Comparison of ENCODE assay signal across 12 cellular contexts in genomic region chr2:203909946-203910476, GRCh38. TPM values are rescaled to one million over a fixed set of nuclear protein-coding genes. Genes with fewer than 3 reads are reported as not detected.
A peak's percentile ranks its signal among the peaks of the same experiment; 100 is the strongest.
DNase-seq lines count a peak whose midpoint lies in the region; ATAC-seq and TF ChIP-seq lines count a peak whose summit lies in the region.
"Had no signal": no experiment of that assay in that cellular context is flagged by ENCODE, and none has a peak within 500 bp of the region (broad histone marks: within the 10 kb centered on the region; RNA-seq: fewer than 3 reads in every experiment).

No MANE protein-coding gene starts in this region.

- TF ChIP-seq CTCF in fibroblast of mammary gland (conservative IDR thresholded peaks at IDR 0.05; ENCODE audit: control insufficient read depth, insufficient read depth, low read depth, low read length) (no peak), GM10266 (IDR thresholded peaks at IDR 0.05; ENCODE audit: control insufficient read depth, insufficient read depth, low read depth, missing control alignments) (no peak)

- ATAC-seq in HG02759 (IDR thresholded peaks at IDR 0.05; ENCODE audit: unreplicated experiment) (no peak), GM18519 (IDR thresholded peaks at IDR 0.05; ENCODE audit: low FRiP score, unreplicated experiment) (no peak)

- H3K9me3 Mint-ChIP-seq in activated CD4-positive, alpha-beta T cell treated with anti-CD3 and anti-CD28 coated beads, Interleukin-2, amount 10 ng/mL, durations not matched to agents 7 days and 5 days: peaks cover 4% of the 10 kb centered on the region
- H3K9me3 Mint-ChIP-seq: naive thymus-derived CD8-positive, alpha-beta T cell; type B pancreatic cell had no signal

- H3K9ac ChIP-seq in skeletal muscle satellite cell (ENCODE audit: low read depth, low read length): peak overlapping the region; percentile 72

- H3K4me1 Mint-ChIP-seq in activated CD4-positive, alpha-beta T cell treated with anti-CD3 and anti-CD28 coated beads, Interleukin-2, amount 10 ng/mL, durations not matched to agents 7 days and 5 days: peaks cover 32% of the 10 kb centered on the region

- no peak overlapping the region for H3K4me3 Mint-ChIP-seq in activated CD4-positive, alpha-beta T cell treated with anti-CD3 and anti-CD28 coated beads, Interleukin-2, amount 10 ng/mL, durations not matched to agents 7 days and 5 days
- H3K4me3 Mint-ChIP-seq: type B pancreatic cell had no signal

- peak overlapping the region; percentile 88 for H3K4me2 ChIP-seq in skeletal muscle satellite cell (ENCODE audit: low read length)

- H3K9me3 ChIP-seq in skeletal muscle satellite cell (replicated peaks; ENCODE audit: low read length): no peaks in the 10 kb centered on the region

- no peaks in the 10 kb centered on the region for H3K27me3 Mint-ChIP-seq in activated CD4-positive, alpha-beta T cell treated with anti-CD3 and anti-CD28 coated beads, Interleukin-2, amount 10 ng/mL, durations not matched to agents 7 days and 5 days

- peaks cover 10% of the 10 kb centered on the region for H3K4me1 ChIP-seq in skeletal muscle satellite cell (ENCODE audit: control insufficient read depth, insufficient read depth, low read length)

- H3K27me3 ChIP-seq in skeletal muscle satellite cell (ENCODE audit: control insufficient read depth, insufficient read depth, low read length): no peaks in the 10 kb centered on the region

- POLR2A ChIA-PET in activated CD4-positive, alpha-beta T cell treated with anti-CD3 and anti-CD28 coated beads, Interleukin-2, amount 10 ng/mL, durations not matched to agents 7 days and 5 days (lab: Charles Lee): no interaction called here

- H3K36me3 ChIP-seq in skeletal muscle satellite cell (ENCODE audit: insufficient read depth, low read length): no peaks in the 10 kb centered on the region

- CTCF ChIA-PET in activated CD4-positive, alpha-beta T cell treated with anti-CD3 and anti-CD28 coated beads, Interleukin-2, amount 10 ng/mL, durations not matched to agents 7 days and 5 days (lab: Charles Lee): interaction anchor here (0.7 to 2.1 kb wide), 28 partner anchors 8 to 303 kb away, joined by 3 to 13 read pairs (median 4); partner anchors contain the start of gene CTLA4

- H3K4me3 ChIP-seq in fibroblast of mammary gland (ENCODE audit: control insufficient read depth, low read depth, low read length) (peak overlapping the region; percentile 23), skeletal muscle satellite cell (ENCODE audit: low read length) (peak overlapping the region; percentile 3)

- peaks cover 3% of the 10 kb centered on the region for H3K36me3 Mint-ChIP-seq in activated CD4-positive, alpha-beta T cell treated with anti-CD3 and anti-CD28 coated beads, Interleukin-2, amount 10 ng/mL, durations not matched to agents 7 days and 5 days (ENCODE audit: low read depth)
- H3K36me3 Mint-ChIP-seq: naive thymus-derived CD8-positive, alpha-beta T cell; type B pancreatic cell had no signal

- DNase-seq in activated CD4-positive, alpha-beta T cell treated with anti-CD3 and anti-CD28 coated beads, Interleukin-2, amount 10 ng/mL, durations not matched to agents 7 days and 5 days: no peak
- DNase-seq in activated CD4-positive, alpha-beta T cell treated with anti-CD3 and anti-CD28 coated beads for 4 hours: no peak
- DNase-seq in RPMI7951 (ENCODE audit: low read depth): peak; percentile 39
- DNase-seq in fibroblast of mammary gland (ENCODE audit: low read depth): peak; percentile 16
- no peak for DNase-seq in GM10266 (ENCODE audit: extremely low spot score)
- DNase-seq: activated naive CD4-positive, alpha-beta T cell treated with Interleukin-2 at 50 U/mL for 16 hours; effector CD8-positive, alpha-beta T cell had no signal

- H3K27ac Mint-ChIP-seq in activated CD4-positive, alpha-beta T cell treated with anti-CD3 and anti-CD28 coated beads, Interleukin-2, amount 10 ng/mL, durations not matched to agents 7 days and 5 days: peak overlapping the region; percentile 80
- H3K27ac Mint-ChIP-seq: type B pancreatic cell had no signal

RNA-seq across cellular contexts. Expression of gene ICOS, which starts 26.6 kb away (rescaled TPM):
- 10 to 100 TPM; 52.0 to 63.6 TPM for total RNA-seq in activated CD4-positive, alpha-beta T cell treated with anti-CD3 and anti-CD28 coated beads, Interleukin-2, amount 10 ng/mL, durations not matched to agents 7 days and 5 days
- not detected in 2 replicates for total RNA-seq in RPMI7951 (2014; rRNA removed; shearing (Covaris generic))
- not detected in 2 replicates for total RNA-seq in skeletal muscle satellite cell (2012; rRNA removed)

RNA-seq across cellular contexts. Expression of gene CTLA4, which starts 42.4 kb away (rescaled TPM):
- total RNA-seq in activated CD4-positive, alpha-beta T cell treated with anti-CD3 and anti-CD28 coated beads, Interleukin-2, amount 10 ng/mL, durations not matched to agents 7 days and 5 days: 10 to 100 TPM; 20.1 to 22.7 TPM
- total RNA-seq in RPMI7951 (2014; rRNA removed; shearing (Covaris generic)): not detected in 2 replicates
- not detected in 2 replicates for total RNA-seq in skeletal muscle satellite cell (2012; rRNA removed)

Comparison
In these comparisons a context has a peak if more than half of its experiments do, and no peak if none do; other contexts are left out.
1. DNase-seq: peak in RPMI7951 (single experiment) and fibroblast of mammary gland (single experiment); none in activated CD4-positive, alpha-beta T cell treated with anti-CD3 and anti-CD28 coated beads, Interleukin-2, amount 10 ng/mL, durations not matched to agents 7 days and 5 days (single experiment), activated CD4-positive, alpha-beta T cell treated with anti-CD3 and anti-CD28 coated beads for 4 hours (0 of 2) and GM10266 (single experiment).
2. RNA of gene ICOS, which starts 26.6 kb away (total RNA-seq): 52.0 to 63.6 TPM in activated CD4-positive, alpha-beta T cell treated with anti-CD3 and anti-CD28 coated beads, Interleukin-2, amount 10 ng/mL, durations not matched to agents 7 days and 5 days; not detected in RPMI7951; every median in the first group is over 10 times any median in the second.
3. RNA of gene CTLA4, which starts 42.4 kb away (total RNA-seq): 20.1 to 22.7 TPM in activated CD4-positive, alpha-beta T cell treated with anti-CD3 and anti-CD28 coated beads, Interleukin-2, amount 10 ng/mL, durations not matched to agents 7 days and 5 days; not detected in RPMI7951; every median in the first group is over 10 times any median in the second.